In the genomic region with DNA sequence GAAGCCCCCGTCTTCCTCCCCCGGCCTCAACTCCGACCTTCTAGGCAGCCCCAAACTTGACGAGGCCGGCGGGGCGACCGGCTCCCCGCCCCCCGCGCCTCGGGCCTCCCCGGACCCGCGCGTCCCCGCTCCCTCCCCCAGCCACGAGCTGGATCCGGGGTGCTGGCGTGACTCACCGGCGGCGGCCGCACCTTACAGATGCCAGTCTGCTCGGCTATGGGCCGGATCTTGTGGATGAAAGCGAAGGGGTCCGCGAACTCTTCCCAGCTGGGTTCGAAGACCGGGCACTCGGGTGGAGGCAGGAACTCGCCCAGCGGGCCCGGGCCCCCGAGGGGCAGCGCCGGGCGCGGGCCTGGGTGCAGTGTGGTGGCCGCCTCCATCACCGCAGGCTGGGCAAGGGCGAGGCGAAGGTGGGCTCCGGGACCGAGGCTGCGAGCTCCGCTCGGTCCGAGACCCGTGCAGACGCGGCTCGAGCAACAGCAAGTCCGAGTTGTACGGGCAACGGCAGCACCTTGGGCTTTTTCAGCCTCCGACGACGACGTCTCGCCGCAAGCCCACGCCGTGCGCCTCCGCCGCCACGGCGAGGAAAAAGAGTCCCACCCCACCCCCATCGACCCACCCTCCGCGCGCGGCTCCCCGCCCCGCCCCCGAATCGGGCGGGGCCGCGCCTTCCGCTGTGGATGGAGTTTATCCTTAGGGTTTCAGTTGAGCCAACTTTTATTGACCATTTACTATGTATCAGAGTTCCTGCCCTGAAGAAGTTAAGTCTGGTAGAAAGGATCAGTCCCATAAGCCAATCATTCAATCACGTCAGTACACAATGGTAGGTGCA, we compare ENCODE assay signal across 8 cellular contexts. TPM values are rescaled to one million over a fixed set of nuclear protein-coding genes. Genes with fewer than 3 reads are reported as not detected.
A peak's percentile ranks its signal among the peaks of the same experiment; 100 is the strongest.
DNase-seq lines count a peak whose midpoint lies in the region; ATAC-seq and TF ChIP-seq lines count a peak whose summit lies in the region.

A gene (minus strand): TSS at position 496 of the 832 bp plus-strand sequence. CDS start 116 bp downstream, at position 380.

- H3K9me3 Mint-ChIP-seq in activated CD4-positive, alpha-beta T cell treated with anti-CD3 and anti-CD28 coated beads, Interleukin-2, amount 10 ng/mL, durations not matched to agents 24 days and 14 days: no peaks in the 10 kb centered on the region

- H3K4me1 ChIP-seq in colonic mucosa: peaks cover 26% of the 10 kb centered on the region

- H3K36me3 Mint-ChIP-seq in activated CD4-positive, alpha-beta T cell treated with anti-CD3 and anti-CD28 coated beads, Interleukin-2, amount 10 ng/mL, durations not matched to agents 24 days and 14 days (ENCODE audit: low read depth): peaks cover 7% of the 10 kb centered on the region

- intact Hi-C loops in activated CD4-positive, alpha-beta T cell treated with anti-CD3 and anti-CD28 coated beads, Interleukin-2, amount 10 ng/mL, durations not matched to agents 24 days and 14 days (cut with micrococcal nuclease): loop anchor here (5.0 to 10.0 kb wide), 3 partner anchors 51 to 643 kb away; a partner anchor contains a TSS
- intact Hi-C loops in colonic mucosa (cut with DNase I): no loop called here

- peak within 1 kb of the TSS; percentile 86 for H3K27ac Mint-ChIP-seq in activated CD4-positive, alpha-beta T cell treated with anti-CD3 and anti-CD28 coated beads, Interleukin-2, amount 10 ng/mL, durations not matched to agents 24 days and 14 days

- no peak for ATAC-seq in GM19397 (IDR thresholded peaks at IDR 0.05; ENCODE audit: unreplicated experiment)
- ATAC-seq in HG03095 (IDR thresholded peaks at IDR 0.05; ENCODE audit: unreplicated experiment): no peak

- TF ChIP-seq CTCF in GM13977 (IDR thresholded peaks at IDR 0.05; ENCODE audit: extremely low read depth, insufficient read depth, missing control alignments): no peak
- TF ChIP-seq CTCF in colonic mucosa (IDR thresholded peaks at IDR 0.05): no peak

- in situ Hi-C loops in GM13977 (cut with MboI; ENCODE audit: low pct_unique_long_range_greater_than_20kb, low sequenced_read_pairs, unreplicated experiment): no loop called here

- H3K4me3 ChIP-seq in colonic mucosa: peak within 1 kb of the TSS; percentile 96

- H3K27me3 Mint-ChIP-seq in activated CD4-positive, alpha-beta T cell treated with anti-CD3 and anti-CD28 coated beads, Interleukin-2, amount 10 ng/mL, durations not matched to agents 24 days and 14 days: peaks cover 11% of the 10 kb centered on the region

- H3K36me3 ChIP-seq in colonic mucosa: no peaks in the 10 kb centered on the region

- H3K27me3 ChIP-seq in colonic mucosa: no peaks in the 10 kb centered on the region

- peak within 1 kb of the TSS; percentile 96 for H3K27ac ChIP-seq in colonic mucosa

- H3K4me3 Mint-ChIP-seq in activated CD4-positive, alpha-beta T cell treated with anti-CD3 and anti-CD28 coated beads, Interleukin-2, amount 10 ng/mL, durations not matched to agents 24 days and 14 days: peak within 1 kb of the TSS; percentile 85

- peaks cover 47% of the 10 kb centered on the region for H3K4me1 Mint-ChIP-seq in activated CD4-positive, alpha-beta T cell treated with anti-CD3 and anti-CD28 coated beads, Interleukin-2, amount 10 ng/mL, durations not matched to agents 24 days and 14 days

- peak within 1 kb of the TSS; percentile 80 to 94 for H3K9ac ChIP-seq in colonic mucosa (ENCODE audit: low read depth in 2 of 2, low read length in 2 of 2)

- no peaks in the 10 kb centered on the region for H3K9me3 ChIP-seq in colonic mucosa

- peak; percentile 76 for DNase-seq in GM13977 (ENCODE audit: low spot score)
- peak; percentile 17 for DNase-seq in NCI-H2196 treated with DMSO at 0.1 percent for 48 hours (lab: John Stamatoyannopoulos, UW; ENCODE audit: unreplicated experiment)
- DNase-seq in activated CD4-positive, alpha-beta T cell treated with anti-CD3 and anti-CD28 coated beads, Interleukin-2, amount 10 ng/mL, durations not matched to agents 24 days and 14 days: peak; percentile 89
- DNase-seq in colonic mucosa: peak; percentile 83
- peak; percentile 72 for DNase-seq in kidney tubule cell (ENCODE audit: low spot score)
- DNase-seq in stimulated activated CD4-positive, alpha-beta T cell treated with anti-CD3 and anti-CD28 coated beads, Interleukin-15, amount 100 ng/mL, for 24 hours: peak; percentile 79

RNA-seq across cellular contexts. Expression of the gene that starts here (rescaled TPM):
- total RNA-seq in activated CD4-positive, alpha-beta T cell treated with anti-CD3 and anti-CD28 coated beads, Interleukin-2, amount 10 ng/mL, durations not matched to agents 24 days and 14 days: 83.2 and 92.7 TPM in 2 replicates
- total RNA-seq in colonic mucosa: 10 to 100 TPM; 70.1 to 93.4 TPM

Comparison
In these comparisons a context has a peak if more than half of its experiments do, and no peak if none do; other contexts are left out.
1. DNase-seq: peak in every context shown above with its lines; median percentile 89 in activated CD4-positive, alpha-beta T cell treated with anti-CD3 and anti-CD28 coated beads, Interleukin-2, amount 10 ng/mL, durations not matched to agents 24 days and 14 days; 83 in colonic mucosa; 79 in stimulated activated CD4-positive, alpha-beta T cell treated with anti-CD3 and anti-CD28 coated beads, Interleukin-15, amount 100 ng/mL, for 24 hours; 76 in GM13977; 72 in kidney tubule cell; 17 in NCI-H2196 treated with DMSO at 0.1 percent for 48 hours.